ENCODE assay signal across 16 cellular contexts in genomic region chr6:155040154-155040553, GRCh38.
"Had no signal": no experiment of that assay in that cellular context is flagged by ENCODE, and none has a peak within 500 bp of the region (broad histone marks: within the 10 kb centered on the region; RNA-seq: fewer than 3 reads in every experiment).

No MANE protein-coding gene starts in this region.

- H3K36me3 Mint-ChIP-seq: activated naive CD4-positive, alpha-beta T cell treated with anti-CD3 and anti-CD28 coated beads, Interleukin-2, amount 50 U/mL, for 24 hours; memory B cell; naive thymus-derived CD8-positive, alpha-beta T cell had no signal

- DNase-seq: activated B cell treated with CpG ODN at 0.5 μM for 24 hours; activated CD4-positive, alpha-beta T cell treated with anti-CD3 and anti-CD28 coated beads for 48 hours; activated CD8-positive, alpha-beta T cell treated with anti-CD3 and anti-CD28 coated beads for 36 hours; activated effector memory CD4-positive, alpha-beta T cell treated with anti-CD3 and anti-CD28 coated beads, Interleukin-2, amount 50 U/mL, for 16 hours; activated T-cell treated with anti-CD3 and anti-CD28 coated beads, Interleukin-2, amount 50 U/mL, for 48 hours; amniotic stem cell; central memory CD4-positive, alpha-beta T cell; kidney glomerular epithelial cell; left ventricle myocardium superior; naive thymus-derived CD8-positive, alpha-beta T cell; retina had no signal

- H3K9me3 ChIP-seq: esophagus muscularis mucosa had no signal

- H3K9me3 Mint-ChIP-seq: activated B cell treated with CpG ODN at 0.5 μM for 24 hours; activated CD8-positive, alpha-beta T cell treated with anti-CD3 and anti-CD28 coated beads for 36 hours; activated naive CD4-positive, alpha-beta T cell treated with anti-CD3 and anti-CD28 coated beads, Interleukin-2, amount 50 U/mL, for 24 hours; memory B cell; naive thymus-derived CD8-positive, alpha-beta T cell; stimulated activated effector memory CD8-positive, alpha-beta T cell treated with anti-CD3 and anti-CD28 coated beads, Interleukin-12 subunit alpha, Interleukin-12 subunit beta, amount 100 ng/mL, for 72 hours had no signal

- H3K27ac Mint-ChIP-seq: activated B cell treated with CpG ODN at 0.5 μM for 24 hours; activated CD8-positive, alpha-beta T cell treated with anti-CD3 and anti-CD28 coated beads for 36 hours; activated naive CD4-positive, alpha-beta T cell treated with anti-CD3 and anti-CD28 coated beads, Interleukin-2, amount 50 U/mL, for 24 hours; memory B cell; naive thymus-derived CD8-positive, alpha-beta T cell; stimulated activated effector memory CD8-positive, alpha-beta T cell treated with anti-CD3 and anti-CD28 coated beads, Interleukin-12 subunit alpha, Interleukin-12 subunit beta, amount 100 ng/mL, for 72 hours had no signal

- H3K36me3 ChIP-seq: esophagus muscularis mucosa had no signal

- H3K27ac ChIP-seq: coronary artery, esophagus muscularis mucosa had no signal

- H3K27me3 Mint-ChIP-seq: activated B cell treated with CpG ODN at 0.5 μM for 24 hours; activated naive CD4-positive, alpha-beta T cell treated with anti-CD3 and anti-CD28 coated beads, Interleukin-2, amount 50 U/mL, for 24 hours had no signal

- H3K4me3 Mint-ChIP-seq: activated B cell treated with CpG ODN at 0.5 μM for 24 hours; activated CD8-positive, alpha-beta T cell treated with anti-CD3 and anti-CD28 coated beads for 36 hours; activated naive CD4-positive, alpha-beta T cell treated with anti-CD3 and anti-CD28 coated beads, Interleukin-2, amount 50 U/mL, for 24 hours; memory B cell; naive thymus-derived CD8-positive, alpha-beta T cell; stimulated activated effector memory CD8-positive, alpha-beta T cell treated with anti-CD3 and anti-CD28 coated beads, Interleukin-12 subunit alpha, Interleukin-12 subunit beta, amount 100 ng/mL, for 72 hours had no signal

- H3K4me3 ChIP-seq: coronary artery, esophagus muscularis mucosa had no signal

- H3K4me1 Mint-ChIP-seq: activated B cell treated with CpG ODN at 0.5 μM for 24 hours; activated naive CD4-positive, alpha-beta T cell treated with anti-CD3 and anti-CD28 coated beads, Interleukin-2, amount 50 U/mL, for 24 hours; memory B cell; naive thymus-derived CD8-positive, alpha-beta T cell; stimulated activated effector memory CD8-positive, alpha-beta T cell treated with anti-CD3 and anti-CD28 coated beads, Interleukin-12 subunit alpha, Interleukin-12 subunit beta, amount 100 ng/mL, for 72 hours had no signal

- H3K27me3 ChIP-seq: esophagus muscularis mucosa had no signal
